ENCODE assay signal across 31 cellular contexts in the genomic region with DNA sequence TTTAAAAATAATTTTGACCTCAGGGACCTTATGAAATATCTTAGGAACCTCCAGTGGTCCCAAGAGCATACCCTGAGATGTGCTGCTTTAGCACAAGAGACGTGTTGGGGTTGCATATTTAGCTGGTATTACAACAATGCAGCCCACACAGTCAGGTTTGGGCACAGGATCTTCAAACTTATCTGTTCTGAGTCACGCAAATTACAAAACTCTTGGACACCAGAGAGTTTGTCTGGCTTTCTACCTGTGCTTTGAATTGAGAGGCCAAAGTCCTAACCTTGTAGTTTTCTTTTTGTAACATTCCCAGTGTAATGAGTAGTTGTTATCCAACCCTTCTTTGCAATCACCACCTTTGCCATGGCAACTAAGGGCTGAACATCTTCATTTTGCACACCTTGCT.
"Had no signal": no experiment of that assay in that cellular context is flagged by ENCODE, and none has a peak within 500 bp of the region (broad histone marks: within the 10 kb centered on the region; RNA-seq: fewer than 3 reads in every experiment).

No MANE protein-coding gene starts in this region.

- H3K4me3 Mint-ChIP-seq: mesothelial cell of epicardium; naive B cell; natural killer cell; nephron progenitor cell; neural progenitor cell; stimulated activated naive B cell treated with anti-CD40 and anti-IgM and Interleukin-4, amounts not matched to agents 10 μg/mL and 1 μg/mL and 100 μg/mL, for 72 hours had no signal

- DNase-seq: heart right ventricle; hippocampal formation; kidney; left colon; left lung; lower lobe of right lung; mesendoderm; naive B cell; natural killer cell; nephron progenitor cell; occipital lobe; ovary; right lobe of liver; stimulated activated CD4-positive, alpha-beta T cell treated with anti-CD3 and anti-CD28 coated beads, Interleukin-12 subunit alpha, Interleukin-12 subunit beta, amount 100 ng/mL, for 4 hours; stimulated activated CD4-positive, alpha-beta T cell treated with anti-CD3 and anti-CD28 coated beads, Interleukin-15, amount 100 ng/mL, for 24 hours; stimulated activated CD4-positive, alpha-beta T cell treated with anti-CD3 and anti-CD28 coated beads, Interleukin-2, amount 100 ng/mL, for 24 hours; stimulated activated CD4-positive, alpha-beta T cell treated with anti-CD3 and anti-CD28 coated beads, Interleukin-4, amount 100 ng/mL, for 1 hour; stimulated activated naive B cell treated with anti-CD40 and anti-IgM and Interleukin-4, amounts not matched to agents 10 μg/mL and 1 μg/mL and 100 μg/mL, for 72 hours; stimulated activated naive CD8-positive, alpha-beta T cell treated with anti-CD3 and anti-CD28 coated beads, Interleukin-15, Interleukin-2, amounts not matched to agents 100 U/mL and 50 U/mL, for 24 hours; stomach; testis; thyroid gland; transverse colon; upper lobe of right lung had no signal

- H3K4me1 ChIP-seq: heart right ventricle, left lung, lower lobe of right lung, neural progenitor cell, right atrium auricular region, right lobe of liver, stomach, testis, thyroid gland, transverse colon, upper lobe of right lung had no signal

- ATAC-seq: heart right ventricle; left colon; left lung; lower lobe of right lung; natural killer cell; right lobe of liver; stimulated activated naive B cell treated with anti-CD40 and anti-IgM and Interleukin-4, amounts not matched to agents 10 μg/mL and 1 μg/mL and 100 μg/mL, for 72 hours; stimulated activated naive CD8-positive, alpha-beta T cell treated with anti-CD3 and anti-CD28 coated beads, Interleukin-15, Interleukin-2, amounts not matched to agents 100 U/mL and 50 U/mL, for 24 hours; upper lobe of right lung had no signal

- H3K27me3 ChIP-seq: left lung, neural progenitor cell, neutrophil, ovary, right atrium auricular region, right lobe of liver, stomach, testis, thyroid gland, transverse colon, upper lobe of right lung had no signal

- H3K9ac ChIP-seq: neural progenitor cell had no signal

- H3K4me2 ChIP-seq: neural progenitor cell had no signal

- H3K36me3 Mint-ChIP-seq: mesothelial cell of epicardium; naive B cell; natural killer cell; neural progenitor cell; stimulated activated naive B cell treated with anti-CD40 and anti-IgM and Interleukin-4, amounts not matched to agents 10 μg/mL and 1 μg/mL and 100 μg/mL, for 72 hours had no signal

- H3K9me3 ChIP-seq: left lung, lower lobe of right lung, neutrophil, ovary, right atrium auricular region, right lobe of liver, stomach, testis, thyroid gland, transverse colon, upper lobe of right lung had no signal

- H3K27ac Mint-ChIP-seq: mesothelial cell of epicardium; naive B cell; natural killer cell; nephron progenitor cell; neural progenitor cell; progenitor cell of endocrine pancreas; stimulated activated naive B cell treated with anti-CD40 and anti-IgM and Interleukin-4, amounts not matched to agents 10 μg/mL and 1 μg/mL and 100 μg/mL, for 72 hours had no signal

- H3K4me1 Mint-ChIP-seq: mesothelial cell of epicardium; naive B cell; natural killer cell; neural progenitor cell; stimulated activated naive B cell treated with anti-CD40 and anti-IgM and Interleukin-4, amounts not matched to agents 10 μg/mL and 1 μg/mL and 100 μg/mL, for 72 hours had no signal

- FAIRE-seq: kidney, urothelium cell line had no signal

- H3K9me3 Mint-ChIP-seq: mesothelial cell of epicardium, nephron progenitor cell, neural progenitor cell had no signal

- H2AFZ ChIP-seq: neural progenitor cell had no signal

- H3K36me3 ChIP-seq: heart right ventricle, left lung, lower lobe of right lung, neural progenitor cell, neutrophil, ovary, right atrium auricular region, right lobe of liver, stomach, thyroid gland, transverse colon, upper lobe of right lung had no signal

- H3K27ac ChIP-seq: heart right ventricle, left lung, lower lobe of right lung, neural progenitor cell, neutrophil, ovary, right atrium auricular region, right lobe of liver, skin epidermis, stomach, testis, thyroid gland, transverse colon, upper lobe of right lung had no signal

- H3K4me3 ChIP-seq: heart right ventricle, left lung, lower lobe of right lung, neural progenitor cell, ovary, right atrium auricular region, right lobe of liver, skin epidermis, stomach, testis, thyroid gland, transverse colon, upper lobe of right lung had no signal

- H3K27me3 Mint-ChIP-seq: naive B cell; progenitor cell of endocrine pancreas; stimulated activated naive B cell treated with anti-CD40 and anti-IgM and Interleukin-4, amounts not matched to agents 10 μg/mL and 1 μg/mL and 100 μg/mL, for 72 hours had no signal
